ENCODE assay signal across 8 cellular contexts in the genomic region with DNA sequence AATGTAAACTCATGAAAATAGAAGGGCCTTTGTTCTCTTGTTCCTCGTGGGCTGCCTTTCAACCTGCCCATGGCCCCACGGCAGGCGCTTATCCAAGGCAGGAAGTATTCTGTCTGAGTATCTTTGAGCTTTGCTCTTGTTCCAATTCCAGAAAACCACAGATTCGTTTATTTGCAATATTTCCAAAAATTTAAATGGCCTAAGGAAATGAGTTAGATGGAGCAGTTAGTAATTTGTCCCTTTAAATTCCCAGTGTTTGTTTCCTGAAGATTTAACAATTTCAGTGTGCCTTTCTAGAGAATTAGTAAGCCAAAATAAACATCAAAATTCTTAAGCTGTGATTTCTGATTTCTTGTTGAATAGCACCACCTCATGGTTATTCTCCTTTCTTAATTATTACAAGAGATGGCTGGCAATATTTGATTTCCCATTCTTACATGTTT.
DNase-seq lines count a peak whose midpoint lies in the region; ATAC-seq and TF ChIP-seq lines count a peak whose summit lies in the region.

No MANE protein-coding gene starts in this region.

- in situ Hi-C loops in Caki2 (cut with HindIII; ENCODE audit: low pct_unique_long_range_greater_than_20kb, low sequenced_read_pairs), result no loop called here

- H3K9me3 ChIP-seq in left ventricle myocardium inferior (replicated peaks) (no peaks in the 10 kb centered on the region), thyroid gland (no peaks in the 10 kb centered on the region)

- H3K4me3 ChIP-seq in left ventricle myocardium inferior (no peak overlapping the region), thyroid gland (replicated peaks in 1 of 3) (no peak overlapping the region)

- TF ChIP-seq CTCF in LNCAP (IDR thresholded peaks at IDR 0.05) (peak; percentile 46; the same call in 1 of the 2 replicates), VCaP (conservative IDR thresholded peaks at IDR 0.05) (peak; percentile 48), left ventricle myocardium inferior (IDR thresholded peaks at IDR 0.05; ENCODE audit: borderline replicate concordance) (peak; percentile 53), thyroid gland (IDR thresholded peaks at IDR 0.05) (peak in 3 of 6 experiments; percentile 55 to 71 (median 64))

- no peaks in the 10 kb centered on the region for H3K4me1 ChIP-seq in left ventricle myocardium inferior
- H3K4me1 ChIP-seq in thyroid gland, result no peaks in the 10 kb centered on the region

- ATAC-seq in HG03196 (IDR thresholded peaks at IDR 0.05; ENCODE audit: unreplicated experiment), result no peak
- ATAC-seq in HG02884 (IDR thresholded peaks at IDR 0.05; ENCODE audit: unreplicated experiment), result no peak
- no peak for ATAC-seq in GM18520 (IDR thresholded peaks at IDR 0.05; ENCODE audit: unreplicated experiment)

- intact Hi-C loops in left ventricle myocardium inferior (cut with micrococcal nuclease) (no loop called here), thyroid gland (cut with DNase I) (no loop called here)

- WGBS in thyroid gland, 2 donors, result 7 to 8% methylated on average over 4 of the region's 4 CpGs

- DNase-seq in Caki2 (ENCODE audit: low read depth), result peak; percentile 45
- peak; percentile 23 for DNase-seq in left ventricle myocardium inferior
- peak; percentile 40 to 42 for DNase-seq in thyroid gland

- H3K27ac ChIP-seq in VCaP (no peak overlapping the region), left ventricle myocardium inferior (replicated peaks) (peak overlapping the region; percentile 39), thyroid gland (peak overlapping the region in 1 of 3 donors; percentile 15)

- no peak for TF ChIP-seq POLR2A in thyroid gland (IDR thresholded peaks at IDR 0.05)

- H3K36me3 ChIP-seq in left ventricle myocardium inferior, result no peaks in the 10 kb centered on the region
- no peaks in the 10 kb centered on the region for H3K36me3 ChIP-seq in thyroid gland

- no peaks in the 10 kb centered on the region for H3K27me3 ChIP-seq in left ventricle myocardium inferior (ENCODE audit: low read depth)
- H3K27me3 ChIP-seq in thyroid gland, result no peaks in the 10 kb centered on the region
